Comparison of ENCODE assay signal across 11 cellular contexts in the genomic region with DNA sequence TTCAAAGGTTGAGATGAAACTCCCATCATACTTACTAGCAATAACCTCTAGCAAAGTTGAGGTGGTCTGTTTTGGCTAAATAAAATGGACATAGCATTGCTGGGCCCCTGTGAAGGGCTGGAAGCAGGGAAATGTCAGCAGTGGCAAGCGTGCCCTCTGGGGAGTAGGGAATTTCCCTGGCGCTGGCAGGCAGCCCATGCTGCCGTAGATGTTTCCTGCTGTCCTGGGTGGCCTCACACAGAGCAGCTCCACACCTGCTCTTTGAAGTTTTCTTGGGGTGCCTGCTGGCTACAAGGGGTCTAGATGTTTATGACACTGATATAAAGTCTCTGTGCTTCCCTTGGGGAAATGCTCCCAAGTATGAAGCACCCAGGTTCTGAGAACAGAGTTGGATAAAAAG. TPM values are rescaled to one million over a fixed set of nuclear protein-coding genes. Genes with fewer than 3 reads are reported as not detected.
DNase-seq lines count a peak whose midpoint lies in the region; ATAC-seq, FAIRE-seq and TF ChIP-seq lines count a peak whose summit lies in the region.
"Had no signal": no experiment of that assay in that cellular context is flagged by ENCODE, and none has a peak within 500 bp of the region (broad histone marks: within the 10 kb centered on the region; RNA-seq: fewer than 3 reads in every experiment).

No MANE protein-coding gene starts in this region.

- no peak for TF ChIP-seq EP300 in transverse colon (IDR thresholded peaks at IDR 0.05; ENCODE audit: low read depth)
- TF ChIP-seq EP300 in ovary (IDR thresholded peaks at IDR 0.05) = no peak

- peaks cover 4% of the 10 kb centered on the region; the same call in 1 of the 2 replicates for H3F3A ChIP-seq in SU-DHL-6 (ENCODE audit: insufficient read depth)

- H3K9me3 ChIP-seq in SU-DHL-6 (ENCODE audit: insufficient read depth, low read length) = no peaks in the 10 kb centered on the region
- no peaks in the 10 kb centered on the region for H3K9me3 ChIP-seq in transverse colon
- no peaks in the 10 kb centered on the region for H3K9me3 ChIP-seq in ovary
- H3K9me3 ChIP-seq: vagina had no signal

- peak overlapping the region; percentile 59 for H3K27ac ChIP-seq in SU-DHL-6 (ENCODE audit: low read depth, low read length)
- H3K27ac ChIP-seq in transverse colon = peak overlapping the region in 2 of 4 donors; percentile 4 to 59
- H3K27ac ChIP-seq in ovary = no peak overlapping the region
- H3K27ac ChIP-seq: vagina had no signal

- intact Hi-C loops in Right ventricle myocardium superior (cut with DNase I) (no loop called here), cardiac septum (cut with DNase I) (no loop called here), left cardiac atrium (cut with DNase I) (no loop called here), transverse colon (cut with DNase I; ENCODE audit: low total_unique reads) (no loop called here), ovary (cut with DNase I) (no loop called here)

- peak overlapping the region; percentile 33 for H3K9ac ChIP-seq in SU-DHL-6 (ENCODE audit: low read length)

- H3K4me1 ChIP-seq in transverse colon (peaks cover 18 to 46% (median 25%) of the 10 kb centered on the region in 4 donors), ovary (ENCODE audit: insufficient read depth) (peaks cover 4% of the 10 kb centered on the region)

- in situ Hi-C loops in transverse colon (cut with MboI; ENCODE audit: low pct_ligation_motif_present in 1 of 4, low pct_unique_long_range_greater_than_20kb in 1 of 4, low sequenced_read_pairs in 3 of 4) = no loop called here

- TF ChIP-seq POLR2A in transverse colon (IDR thresholded peaks at IDR 0.05) = no peak
- no peak for TF ChIP-seq POLR2A in ovary (IDR thresholded peaks at IDR 0.05)

- H3K36me3 ChIP-seq in SU-DHL-6 (ENCODE audit: low read length) (no peaks in the 10 kb centered on the region), transverse colon (no peaks in the 10 kb centered on the region), ovary (no peaks in the 10 kb centered on the region)
- H3K36me3 ChIP-seq: vagina had no signal

- H4K20me1 ChIP-seq in SU-DHL-6 (ENCODE audit: low read depth, low read length) = no peaks in the 10 kb centered on the region

- no peaks in the 10 kb centered on the region for H3K9me2 ChIP-seq in SU-DHL-6 (replicated peaks; ENCODE audit: insufficient read depth, low read length)

- no peaks in the 10 kb centered on the region for H3K27me3 ChIP-seq in SU-DHL-6 (ENCODE audit: low read length)
- no peaks in the 10 kb centered on the region for H3K27me3 ChIP-seq in transverse colon
- H3K27me3 ChIP-seq in ovary = no peaks in the 10 kb centered on the region
- H3K27me3 ChIP-seq: vagina had no signal

- no peak overlapping the region for H3K4me3 ChIP-seq in SU-DHL-6 (ENCODE audit: insufficient read depth, low read length, poor library complexity, severe bottlenecking)
- no peak overlapping the region for H3K4me3 ChIP-seq in transverse colon
- no peak overlapping the region for H3K4me3 ChIP-seq in ovary
- H3K4me3 ChIP-seq: vagina had no signal

- H2AFZ ChIP-seq in SU-DHL-6 (ENCODE audit: low read depth, low read length, severe bottlenecking) = no peak overlapping the region

- no peaks in the 10 kb centered on the region for H3K79me2 ChIP-seq in SU-DHL-6 (ENCODE audit: insufficient read depth, low read length)

- peak overlapping the region; percentile 42 for H3K4me2 ChIP-seq in SU-DHL-6 (ENCODE audit: low read depth, low read length, poor library complexity, severe bottlenecking)

- 12% methylated on average over 3 of the region's 3 CpGs; no CpG with 5 or more reads in 1 of the 2 donors for WGBS in transverse colon (ENCODE audit: low coverage in 1 of 2), 2 donors
- WGBS in ovary, 3 donors = 60 to 71% (median 63%) methylated on average over 3 of the region's 3 CpGs

- TF ChIP-seq CTCF in SU-DHL-6 (IDR thresholded peaks at IDR 0.05; ENCODE audit: insufficient read depth, low read length, poor library complexity, severe bottlenecking) = no peak
- no peak for TF ChIP-seq CTCF in transverse colon (IDR thresholded peaks at IDR 0.05)
- no peak for TF ChIP-seq CTCF in ovary (IDR thresholded peaks at IDR 0.05)

- FAIRE-seq in GM19239 (lab: Jason Lieb, UNC) = no peak

- DNase-seq in Right ventricle myocardium superior (peak; percentile 75), cardiac septum (ENCODE audit: low spot score) (no peak), left cardiac atrium (no peak), transverse colon (peak; percentile 66), GM19239 (ENCODE audit: insufficient read length, low spot score) (no peak), ovary (no peak), epidermal melanocyte (ENCODE audit: insufficient read length, low spot score) (no peak)
- DNase-seq: DND-41, SHP77 had no signal

- ATAC-seq in Right ventricle myocardium superior (ENCODE audit: poor library complexity) (peak; percentile 92), left cardiac atrium (peak; percentile 67 to 71)

RNA-seq across cellular contexts. Expression of a gene that starts 30.2 kb away (rescaled TPM):
- 11.6 TPM for total RNA-seq in Right ventricle myocardium superior
- total RNA-seq in cardiac septum = 13.7 TPM
- total RNA-seq in left cardiac atrium = 10 to 100 TPM; 20.6 to 21.7 TPM
- total RNA-seq in transverse colon = 10 to 100 TPM in 3 of 4 donors, 1 to 10 TPM in 1; 6.8 to 32.2 (median 17.3) TPM
- total RNA-seq in ovary = 10 to 100 TPM in 5 of 7 donors, 1 to 10 TPM in 2; 6.4 to 23.7 (median 16.3) TPM
- 10 to 100 TPM in 1 of 2 donors, 1 to 10 TPM in 1; 6.0 to 22.3 TPM for polyA plus RNA-seq in ovary

Comparison
In these comparisons a context has a peak if more than half of its experiments do, and no peak if none do; other contexts are left out.
1. DNase-seq: peak in Right ventricle myocardium superior (single experiment) and transverse colon (single experiment); none in cardiac septum (single experiment), left cardiac atrium (single experiment), GM19239 (single experiment), ovary (0 of 5) and epidermal melanocyte (single experiment).